Comparison of ENCODE assay signal across 16 cellular contexts in genomic region chr1:106897976-106898375, GRCh38.
DNase-seq lines count a peak whose midpoint lies in the region; ATAC-seq and TF ChIP-seq lines count a peak whose summit lies in the region.
"Had no signal": no experiment of that assay in that cellular context is flagged by ENCODE, and none has a peak within 500 bp of the region (broad histone marks: within the 10 kb centered on the region; RNA-seq: fewer than 3 reads in every experiment).

No MANE protein-coding gene starts in this region.

- no peak overlapping the region for H3K4me3 Mint-ChIP-seq in CD14-positive monocyte
- H3K4me3 Mint-ChIP-seq: B cell; CD4-positive, CD25-positive, alpha-beta regulatory T cell; CD8-positive, alpha-beta memory T cell; IgD-negative memory B cell had no signal

- no peak for DNase-seq in SHP77 treated with DMSO at 0.1 percent for 48 hours (lab: John Stamatoyannopoulos, UW)
- DNase-seq in CD14-positive monocyte (ENCODE audit: low spot score): no peak
- no peak for DNase-seq in NCI-H748 (lab: John Stamatoyannopoulos, UW; ENCODE audit: unreplicated experiment)
- DNase-seq: CD4-positive, CD25-positive, alpha-beta regulatory T cell; CD8-positive, alpha-beta memory T cell; COR-L47; GM23248; Karpas-422; KBM-7 had no signal

- H3K27me3 Mint-ChIP-seq in CD14-positive monocyte (ENCODE audit: low read depth in 3 of 3): peaks cover 0 to 3% (median 0%) of the 10 kb centered on the region in 3 donors
- H3K27me3 Mint-ChIP-seq: B cell; CD4-positive, CD25-positive, alpha-beta regulatory T cell; CD8-positive, alpha-beta memory T cell had no signal

- ATAC-seq in GM18861 (IDR thresholded peaks at IDR 0.05; ENCODE audit: unreplicated experiment) (peak; percentile 62), GM19452 (IDR thresholded peaks at IDR 0.05; ENCODE audit: unreplicated experiment) (peak; percentile 53), HG03469 (IDR thresholded peaks at IDR 0.05; ENCODE audit: unreplicated experiment) (peak; percentile 68), GM21447 (IDR thresholded peaks at IDR 0.05; ENCODE audit: unreplicated experiment) (no peak)
- ATAC-seq: HepG2 had no signal

- peaks cover 0 to 3% (median 2%) of the 10 kb centered on the region in 7 donors for H3K9me3 Mint-ChIP-seq in CD14-positive monocyte

- no peaks in the 10 kb centered on the region for H3K4me1 Mint-ChIP-seq in CD14-positive monocyte
- H3K4me1 Mint-ChIP-seq: B cell; CD4-positive, CD25-positive, alpha-beta regulatory T cell; CD8-positive, alpha-beta memory T cell; IgD-negative memory B cell had no signal

- intact Hi-C loops in CD14-positive monocyte (cut with micrococcal nuclease): no loop called here

- H3K36me3 Mint-ChIP-seq in CD14-positive monocyte: no peaks in the 10 kb centered on the region
- H3K36me3 Mint-ChIP-seq: CD4-positive, CD25-positive, alpha-beta regulatory T cell; CD8-positive, alpha-beta memory T cell; IgD-negative memory B cell had no signal

- no peak overlapping the region for H3K27ac Mint-ChIP-seq in CD14-positive monocyte
- H3K27ac Mint-ChIP-seq: B cell; CD4-positive, CD25-positive, alpha-beta regulatory T cell; CD8-positive, alpha-beta memory T cell; IgD-negative memory B cell had no signal

- no peak for TF ChIP-seq CTCF in CD14-positive monocyte (IDR thresholded peaks at IDR 0.05)
